8 cellular contexts compared by ENCODE assay signal in the genomic region with DNA sequence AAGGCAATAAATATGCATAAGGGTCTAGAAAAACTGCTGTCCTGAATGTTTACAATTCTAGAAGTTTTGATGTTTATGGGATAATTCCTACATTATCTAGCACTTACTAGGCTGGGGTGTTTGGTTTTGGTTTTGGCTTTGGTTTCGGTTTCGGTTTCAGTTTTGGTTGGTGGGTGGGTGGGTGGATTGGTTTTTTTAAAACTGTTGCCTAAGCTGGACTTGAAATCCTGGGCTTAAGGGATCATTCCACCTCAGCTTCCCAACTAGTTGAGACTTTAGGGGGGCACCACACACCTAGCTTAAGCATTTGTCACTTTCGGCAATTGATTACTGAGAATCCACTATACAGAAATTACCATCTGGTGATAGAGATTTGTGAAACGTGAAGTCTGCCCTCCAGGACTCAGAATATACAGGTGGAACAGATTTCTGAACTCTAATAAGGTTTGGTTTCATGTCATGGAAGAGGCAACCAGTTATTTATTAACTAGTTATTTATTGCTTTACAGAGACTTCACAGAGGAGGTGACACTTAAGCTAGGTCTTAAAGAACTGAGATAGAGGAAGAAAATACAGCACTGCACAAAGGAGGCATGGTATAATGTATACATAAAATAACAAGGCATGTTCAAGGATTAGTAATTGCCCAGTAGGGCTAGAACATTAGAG.
DNase-seq lines count a peak whose midpoint lies in the region; ATAC-seq and TF ChIP-seq lines count a peak whose summit lies in the region.

No MANE protein-coding gene starts in this region.

- no peak for TF ChIP-seq POLR2A in thyroid gland (IDR thresholded peaks at IDR 0.05)

- no peaks in the 10 kb centered on the region for H3K9me3 ChIP-seq in BE2C
- no peaks in the 10 kb centered on the region for H3K9me3 ChIP-seq in thyroid gland

- TF ChIP-seq CTCF in HL-60 (IDR thresholded peaks at IDR 0.05; ENCODE audit: insufficient read depth, low read length): no peak
- TF ChIP-seq CTCF in BE2C (IDR thresholded peaks at IDR 0.05; ENCODE audit: low read depth, low read length): no peak
- TF ChIP-seq CTCF in thyroid gland (IDR thresholded peaks at IDR 0.05): no peak

- intact Hi-C loops in thyroid gland (cut with DNase I): no loop called here

- H3K4me1 ChIP-seq in BE2C (no peaks in the 10 kb centered on the region), thyroid gland (peaks cover 0 to 8% of the 10 kb centered on the region in 2 donors)

- 85 to 90% methylated on average over 4 of the region's 4 CpGs for WGBS in thyroid gland, 2 donors

- DNase-seq in HL-60 (ENCODE audit: low read depth in 1 of 2, low spot score in 1 of 2): no peak
- peak; percentile 19 for DNase-seq in activated naive CD8-positive, alpha-beta T cell treated with anti-CD3 and anti-CD28 coated beads, Interleukin-2, amount 50 U/mL, for 16 hours (ENCODE audit: low read depth, low spot score)
- DNase-seq in stimulated activated CD4-positive, alpha-beta T cell treated with anti-CD3 and anti-CD28 coated beads, Interleukin-1b, Interleukin-23, amount 100 ng/mL, for 4 hours (ENCODE audit: low read depth in 2 of 2): peak; percentile 9 to 16
- no peak for DNase-seq in BE2C
- no peak for DNase-seq in thyroid gland

- H3K36me3 ChIP-seq in BE2C (peaks cover 4% of the 10 kb centered on the region), thyroid gland (no peaks in the 10 kb centered on the region)

- H3K27me3 ChIP-seq in HL-60 (ENCODE audit: insufficient read depth, poor library complexity, severe bottlenecking): no peaks in the 10 kb centered on the region
- no peaks in the 10 kb centered on the region for H3K27me3 ChIP-seq in BE2C
- H3K27me3 ChIP-seq in thyroid gland: no peaks in the 10 kb centered on the region

- H3K4me3 ChIP-seq in HL-60 (replicated peaks; ENCODE audit: insufficient read depth, low read length) (no peak overlapping the region), BE2C (ENCODE audit: low read depth, low read length) (no peak overlapping the region), thyroid gland (replicated peaks in 1 of 3) (no peak overlapping the region)

- ATAC-seq in GM18867 (IDR thresholded peaks at IDR 0.05; ENCODE audit: unreplicated experiment) (peak; percentile 51), HG03135 (IDR thresholded peaks at IDR 0.05; ENCODE audit: unreplicated experiment) (no peak), HG03159 (IDR thresholded peaks at IDR 0.05; ENCODE audit: unreplicated experiment) (no peak)

- peak overlapping the region; percentile 36 for H3K27ac ChIP-seq in HL-60 (replicated peaks)
- no peak overlapping the region for H3K27ac ChIP-seq in thyroid gland

Comparison
In these comparisons a context has a peak if more than half of its experiments do, and no peak if none do; other contexts are left out.
1. DNase-seq: peak in activated naive CD8-positive, alpha-beta T cell treated with anti-CD3 and anti-CD28 coated beads, Interleukin-2, amount 50 U/mL, for 16 hours (single experiment) and stimulated activated CD4-positive, alpha-beta T cell treated with anti-CD3 and anti-CD28 coated beads, Interleukin-1b, Interleukin-23, amount 100 ng/mL, for 4 hours (2 of 2); none in HL-60 (0 of 2), BE2C (single experiment) and thyroid gland (0 of 2).